In the genomic region with DNA sequence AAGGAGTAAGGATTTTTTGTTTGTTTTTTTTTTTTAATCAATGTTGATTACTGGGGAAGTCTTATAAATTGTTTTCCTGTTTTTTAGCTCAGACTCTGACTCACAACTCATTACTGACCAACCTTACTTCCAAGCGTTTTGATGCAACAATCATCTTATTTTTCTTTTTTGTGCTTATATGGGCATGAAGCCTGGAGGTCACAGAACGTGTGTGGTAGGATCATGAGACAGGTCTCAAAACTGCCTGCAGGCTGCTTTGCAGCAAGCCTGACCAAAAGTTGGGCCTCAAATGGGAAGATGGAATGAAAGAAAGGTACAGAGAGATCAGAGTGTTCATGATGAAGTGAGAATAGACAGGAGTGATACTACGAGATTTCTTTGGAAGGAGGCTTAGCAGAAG, we compare ENCODE assay signal across 30 cellular contexts. TPM values are rescaled to one million over a fixed set of nuclear protein-coding genes. Genes with fewer than 3 reads are reported as not detected.
"Had no signal": no experiment of that assay in that cellular context is flagged by ENCODE, and none has a peak within 500 bp of the region (broad histone marks: within the 10 kb centered on the region; RNA-seq: fewer than 3 reads in every experiment).

No MANE protein-coding gene starts in this region.

- H3K9me3 ChIP-seq: body of pancreas, gastrocnemius medialis, psoas muscle, right atrium auricular region, suprapubic skin, tibial nerve had no signal

- H3K9ac ChIP-seq: parathyroid adenoma had no signal

- H3K27ac ChIP-seq: body of pancreas, coronary artery, gastrocnemius medialis, parathyroid adenoma, psoas muscle, right atrium auricular region, suprapubic skin, tibial nerve had no signal

- H3K79me2 ChIP-seq: parathyroid adenoma had no signal

- H3K27me3 ChIP-seq: body of pancreas, gastrocnemius medialis, right atrium auricular region, suprapubic skin, tibial nerve had no signal

- H3K4me3 ChIP-seq: body of pancreas, coronary artery, gastrocnemius medialis, psoas muscle, right atrium auricular region, suprapubic skin, tibial nerve had no signal

- H3K27me3 Mint-ChIP-seq: activated CD4-positive, alpha-beta memory T cell treated with anti-CD3 and anti-CD28 coated beads, Interleukin-2, amount 10 ng/mL, durations not matched to agents 7 days and 5 days; activated naive CD4-positive, alpha-beta T cell treated with anti-CD3 and anti-CD28 coated beads, Interleukin-2, amount 50 U/mL, for 24 hours; activated naive CD8-positive, alpha-beta T cell treated with anti-CD3 and anti-CD28 coated beads, Interleukin-2, amount 50 U/mL, for 24 hours; activated T-cell treated with anti-CD3 and anti-CD28 coated beads, Interleukin-2, amount 50 U/mL, for 24 hours; effector memory CD8-positive, alpha-beta T cell had no signal

- H3K4me1 Mint-ChIP-seq: activated CD4-positive, alpha-beta memory T cell treated with anti-CD3 and anti-CD28 coated beads, Interleukin-2, amount 10 ng/mL, durations not matched to agents 7 days and 5 days; activated naive CD4-positive, alpha-beta T cell treated with anti-CD3 and anti-CD28 coated beads, Interleukin-2, amount 50 U/mL, for 24 hours; activated naive CD8-positive, alpha-beta T cell treated with anti-CD3 and anti-CD28 coated beads, Interleukin-2, amount 50 U/mL, for 24 hours; naive B cell had no signal

- H3K4me3 Mint-ChIP-seq: activated CD4-positive, alpha-beta memory T cell treated with anti-CD3 and anti-CD28 coated beads, Interleukin-2, amount 10 ng/mL, durations not matched to agents 7 days and 5 days; activated naive CD4-positive, alpha-beta T cell treated with anti-CD3 and anti-CD28 coated beads, Interleukin-2, amount 50 U/mL, for 24 hours; activated naive CD8-positive, alpha-beta T cell treated with anti-CD3 and anti-CD28 coated beads, Interleukin-2, amount 50 U/mL, for 24 hours; activated T-cell treated with anti-CD3 and anti-CD28 coated beads, Interleukin-2, amount 50 U/mL, for 24 hours; effector memory CD8-positive, alpha-beta T cell; naive B cell; neural crest cell; T-helper 2 cell treated with Interferon-gamma antibody and Interleukin-4, amounts not matched to agents 5 μg/mL and 100 μg/mL, for 36 hours had no signal

- H3K36me3 ChIP-seq: gastrocnemius medialis, right atrium auricular region, suprapubic skin, tibial nerve had no signal

- H3K27ac Mint-ChIP-seq: activated CD4-positive, alpha-beta memory T cell treated with anti-CD3 and anti-CD28 coated beads, Interleukin-2, amount 10 ng/mL, durations not matched to agents 7 days and 5 days; activated naive CD4-positive, alpha-beta T cell treated with anti-CD3 and anti-CD28 coated beads, Interleukin-2, amount 50 U/mL, for 24 hours; activated naive CD8-positive, alpha-beta T cell treated with anti-CD3 and anti-CD28 coated beads, Interleukin-2, amount 50 U/mL, for 24 hours; activated T-cell treated with anti-CD3 and anti-CD28 coated beads, Interleukin-2, amount 50 U/mL, for 24 hours; effector memory CD8-positive, alpha-beta T cell; naive B cell; T-helper 2 cell treated with Interferon-gamma antibody and Interleukin-4, amounts not matched to agents 5 μg/mL and 100 μg/mL, for 36 hours had no signal

- H3K9me3 Mint-ChIP-seq: activated CD4-positive, alpha-beta memory T cell treated with anti-CD3 and anti-CD28 coated beads, Interleukin-2, amount 10 ng/mL, durations not matched to agents 7 days and 5 days; activated naive CD4-positive, alpha-beta T cell treated with anti-CD3 and anti-CD28 coated beads, Interleukin-2, amount 50 U/mL, for 24 hours; activated T-cell treated with anti-CD3 and anti-CD28 coated beads, Interleukin-2, amount 50 U/mL, for 24 hours; effector memory CD8-positive, alpha-beta T cell; naive B cell; T-helper 2 cell treated with Interferon-gamma antibody and Interleukin-4, amounts not matched to agents 5 μg/mL and 100 μg/mL, for 36 hours had no signal

- H3K4me1 ChIP-seq: body of pancreas, gastrocnemius medialis, parathyroid adenoma, psoas muscle, right atrium auricular region, suprapubic skin, tibial nerve had no signal

- DNase-seq: activated CD4-positive, alpha-beta memory T cell treated with anti-CD3 and anti-CD28 coated beads, Interleukin-2, amount 10 ng/mL, durations not matched to agents 7 days and 5 days; activated CD4-positive, alpha-beta T cell treated with anti-CD3 and anti-CD28 coated beads for 48 hours; activated CD8-positive, alpha-beta memory T cell treated with anti-CD3 and anti-CD28 coated beads, Interleukin-2, amount 50 U/mL, for 48 hours; activated gamma-delta T cell treated with Interleukin-2 at 50 U/mL for 16 hours; activated naive CD8-positive, alpha-beta T cell treated with anti-CD3 and anti-CD28 coated beads, Interleukin-2, amount 50 U/mL, for 24 hours; activated T-cell treated with anti-CD3 and anti-CD28 coated beads, Interleukin-2, amount 50 U/mL, for 24 hours; body of pancreas; effector memory CD8-positive, alpha-beta T cell; gastrocnemius medialis; glutamatergic neuron; hippocampal formation; left cardiac atrium; left ventricle myocardium superior; naive B cell; occipital lobe; psoas muscle; stimulated activated CD4-positive, alpha-beta T cell treated with anti-CD3 and anti-CD28 coated beads, Interleukin-15, amount 100 ng/mL, for 24 hours; stimulated activated naive CD4-positive, alpha-beta T cell; T-helper 1 cell had no signal

- H2AFZ ChIP-seq: parathyroid adenoma had no signal

- FAIRE-seq: keratinocyte, urothelium cell line had no signal

- H3K36me3 Mint-ChIP-seq: activated naive CD4-positive, alpha-beta T cell treated with anti-CD3 and anti-CD28 coated beads, Interleukin-2, amount 50 U/mL, for 24 hours; naive B cell had no signal

- ATAC-seq: activated naive CD8-positive, alpha-beta T cell treated with anti-CD3 and anti-CD28 coated beads, Interleukin-2, amount 50 U/mL, for 24 hours; body of pancreas; effector memory CD8-positive, alpha-beta T cell; esophagus mucosa; gastrocnemius medialis; left ventricle myocardium superior; psoas muscle had no signal

RNA-seq across cellular contexts. Expression of a gene that starts 38.5 kb away (rescaled TPM):
- total RNA-seq: activated CD4-positive, alpha-beta memory T cell treated with anti-CD3 and anti-CD28 coated beads, Interleukin-2, amount 10 ng/mL, durations not matched to agents 7 days and 5 days had no signal
- polyA plus RNA-seq: keratinocyte had no signal
